8 cellular contexts compared by ENCODE assay signal in genomic region chr1:35930593-35931423, GRCh38. TPM values are rescaled to one million over a fixed set of nuclear protein-coding genes. Genes with fewer than 3 reads are reported as not detected.
DNase-seq lines count a peak whose midpoint lies in the region; ATAC-seq and TF ChIP-seq lines count a peak whose summit lies in the region.

Gene AGO3 (plus strand): TSS chr1:35931105. CDS start chr1:35931427, 322 bp downstream.

- H3K9me3 ChIP-seq in body of pancreas: no peaks in the 10 kb centered on the region
- no peaks in the 10 kb centered on the region for H3K9me3 ChIP-seq in iPS DF 6.9 (ENCODE audit: control insufficient read depth, insufficient read depth, low read length)
- H3K9me3 ChIP-seq in gastrocnemius medialis: no peaks in the 10 kb centered on the region

- DNase-seq in NCI-H2107 treated with DMSO at 0.1 percent for 48 hours (lab: John Stamatoyannopoulos, UW; ENCODE audit: unreplicated experiment) (peak; percentile 73), UCSD-AML1 (lab: John Stamatoyannopoulos, UW; ENCODE audit: unreplicated experiment) (peak; percentile 91), body of pancreas (peak; percentile 77 to 85 (median 81)), iPS DF 6.9 (ENCODE audit: low read depth, low spot score) (peak; percentile 52), gastrocnemius medialis (peak; percentile 66 to 78)

- H3K4me1 ChIP-seq in body of pancreas (peaks cover 25% of the 10 kb centered on the region), iPS DF 6.9 (ENCODE audit: control insufficient read depth, insufficient read depth, low read length) (no peaks in the 10 kb centered on the region), gastrocnemius medialis (peaks cover 16 to 24% of the 10 kb centered on the region in 2 donors)

- peak within 1 kb of the TSS; percentile 65 to 82 for H3K4me3 ChIP-seq in body of pancreas
- H3K4me3 ChIP-seq in iPS DF 6.9 (ENCODE audit: low read length): peak within 1 kb of the TSS; percentile 72
- H3K4me3 ChIP-seq in gastrocnemius medialis: peak within 1 kb of the TSS; percentile 71 to 85 (median 81)

- H3K27ac ChIP-seq in 22Rv1: peak within 1 kb of the TSS; percentile 90
- peak within 1 kb of the TSS; percentile 90 to 99 (median 94) for H3K27ac ChIP-seq in body of pancreas
- no peak within 1 kb of the TSS for H3K27ac ChIP-seq in iPS DF 6.9 (ENCODE audit: low read length)
- peak within 1 kb of the TSS; percentile 90 to 97 (median 96) for H3K27ac ChIP-seq in gastrocnemius medialis

- H3K27me3 ChIP-seq in body of pancreas (no peaks in the 10 kb centered on the region), iPS DF 6.9 (ENCODE audit: control insufficient read depth, insufficient read depth, low read length) (no peaks in the 10 kb centered on the region), gastrocnemius medialis (no peaks in the 10 kb centered on the region)

- ATAC-seq in GM18861 (IDR thresholded peaks at IDR 0.05; ENCODE audit: unreplicated experiment) (peak; percentile 59), HG03066 (IDR thresholded peaks at IDR 0.05; ENCODE audit: low read depth, unreplicated experiment) (peak; percentile 88), body of pancreas (peak; percentile 90), gastrocnemius medialis (peak; percentile 89 to 91)

- peak; percentile 73 to 84 (median 78) for TF ChIP-seq POLR2A in body of pancreas (IDR thresholded peaks at IDR 0.05)
- TF ChIP-seq POLR2A in gastrocnemius medialis (IDR thresholded peaks at IDR 0.05): peak; percentile 85

- intact Hi-C loops in body of pancreas (cut with DNase I): no loop called here
- intact Hi-C loops in gastrocnemius medialis (cut with DNase I; ENCODE audit: low total_unique reads): loop anchor here (1.0 to 2.0 kb wide), 3 partner anchors 48 to 290 kb away; partner anchors contain the start of genes ADPRS, AGO1 and PSMB2

- H3K36me3 ChIP-seq in body of pancreas (replicated peaks in 1 of 2; ENCODE audit: insufficient read depth in 1 of 2, low read depth in 2 of 2): no peaks in the 10 kb centered on the region
- H3K36me3 ChIP-seq in iPS DF 6.9 (ENCODE audit: control insufficient read depth, insufficient read depth, low read length): no peaks in the 10 kb centered on the region
- H3K36me3 ChIP-seq in gastrocnemius medialis: no peaks in the 10 kb centered on the region

- in situ Hi-C loops in gastrocnemius medialis (cut with MboI; ENCODE audit: low sequenced_read_pairs in 4 of 4): no loop called here

- TF ChIP-seq CTCF in 22Rv1 (IDR thresholded peaks at IDR 0.05) (no peak), body of pancreas (IDR thresholded peaks at IDR 0.05) (peak in 1 of 7 experiments; percentile 1), gastrocnemius medialis (IDR thresholded peaks at IDR 0.05 in 4 of 5, conservative IDR thresholded peaks at IDR 0.05 in 1 of 5) (peak in 1 of 5 experiments; percentile 9)

- WGBS in body of pancreas, 2 donors: 0% methylated on average over 10 to 100 of the region's 110 CpGs
- WGBS in iPS DF 6.9 (ENCODE audit: insufficient coverage, insufficient read length): no CpG with 5 or more reads among the region's 110 CpGs

RNA-seq across cellular contexts. Expression of gene AGO3, which starts in this region (rescaled TPM):
- total RNA-seq in body of pancreas: 10 to 100 TPM; 10.9 to 12.2 TPM
- 10 to 100 TPM; 12.8 to 18.8 (median 13.6) TPM for total RNA-seq in gastrocnemius medialis
